In the genomic region with DNA sequence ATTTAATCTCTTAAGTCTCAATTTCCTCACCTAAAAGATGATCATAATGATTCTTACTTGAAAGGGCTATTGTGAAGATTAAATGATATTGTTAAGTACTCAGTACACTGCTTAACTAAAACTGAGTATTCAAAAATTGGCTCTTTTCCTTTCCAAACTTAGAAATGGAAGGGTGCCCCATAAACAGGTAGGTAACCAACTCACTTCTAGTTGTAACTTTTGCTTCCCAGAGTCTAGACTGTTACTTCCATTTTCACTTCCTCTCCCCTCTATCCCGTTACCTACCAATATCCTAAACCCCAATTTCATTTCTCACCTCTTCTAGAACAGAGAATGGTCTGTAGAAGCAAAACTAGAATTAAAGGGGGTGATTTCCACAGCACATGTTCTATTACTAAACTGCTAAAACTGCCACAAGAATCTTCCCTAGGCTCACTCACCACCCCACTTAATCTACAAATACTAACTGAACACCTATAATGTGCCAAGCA, we compare ENCODE assay signal across 10 cellular contexts. TPM values are rescaled to one million over a fixed set of nuclear protein-coding genes. Genes with fewer than 3 reads are reported as not detected.
DNase-seq lines count a peak whose midpoint lies in the region; ATAC-seq and TF ChIP-seq lines count a peak whose summit lies in the region.
"Had no signal": no experiment of that assay in that cellular context is flagged by ENCODE, and none has a peak within 500 bp of the region (broad histone marks: within the 10 kb centered on the region; RNA-seq: fewer than 3 reads in every experiment).

No MANE protein-coding gene starts in this region.

- no peak for TF ChIP-seq POLR2A in sigmoid colon (IDR thresholded peaks at IDR 0.05)
- TF ChIP-seq POLR2A in esophagus muscularis mucosa (IDR thresholded peaks at IDR 0.05; ENCODE audit: low read depth) = no peak
- no peak for TF ChIP-seq POLR2A in breast epithelium (IDR thresholded peaks at IDR 0.05)

- no peak overlapping the region for H3K4me3 ChIP-seq in left lung
- no peak overlapping the region for H3K4me3 ChIP-seq in sigmoid colon
- no peak overlapping the region for H3K4me3 ChIP-seq in esophagus muscularis mucosa
- no peak overlapping the region for H3K4me3 ChIP-seq in breast epithelium

- ATAC-seq in GM18519 (IDR thresholded peaks at IDR 0.05; ENCODE audit: low FRiP score, unreplicated experiment) = peak; percentile 23
- peak; percentile 48 for ATAC-seq in GM21717 (IDR thresholded peaks at IDR 0.05; ENCODE audit: unreplicated experiment)
- peak; percentile 29 for ATAC-seq in HG03442 (IDR thresholded peaks at IDR 0.05; ENCODE audit: unreplicated experiment)
- peak; percentile 4 for ATAC-seq in left lung

- WGBS in sigmoid colon, 2 donors = 51 to 80% methylated on average over 1 of the region's 1 CpG
- 90% methylated on average over 1 of the region's 1 CpG for WGBS in esophagus muscularis mucosa

- H3K27ac ChIP-seq in left lung (no peak overlapping the region), sigmoid colon (peak overlapping the region in 1 of 4 donors; percentile 8), esophagus muscularis mucosa (replicated peaks in 1 of 4) (no peak overlapping the region), breast epithelium (no peak overlapping the region)

- no peak for TF ChIP-seq EP300 in sigmoid colon (IDR thresholded peaks at IDR 0.05)
- TF ChIP-seq EP300 in esophagus muscularis mucosa (IDR thresholded peaks at IDR 0.05) = no peak

- TF ChIP-seq CTCF in left lung (IDR thresholded peaks at IDR 0.05) = no peak
- TF ChIP-seq CTCF in sigmoid colon (IDR thresholded peaks at IDR 0.05) = no peak
- no peak for TF ChIP-seq CTCF in esophagus muscularis mucosa (IDR thresholded peaks at IDR 0.05)
- TF ChIP-seq CTCF in breast epithelium (IDR thresholded peaks at IDR 0.05) = no peak

- DNase-seq in left lung = no peak
- no peak for DNase-seq in sigmoid colon
- DNase-seq in middle frontal gyrus (ENCODE audit: extremely low spot score, low spot score) = no peak
- no peak for DNase-seq in esophagus muscularis mucosa (ENCODE audit: extremely low spot score)
- DNase-seq in breast epithelium (ENCODE audit: low spot score in 2 of 2) = no peak
- DNase-seq: activated B cell treated with CpG ODN at 0.5 μM for 24 hours; stimulated activated CD4-positive, alpha-beta T cell treated with anti-CD3 and anti-CD28 coated beads, Interleukin-12 subunit alpha, Interleukin-12 subunit beta, amount 100 ng/mL, for 4 hours had no signal

- H3K9me3 ChIP-seq in left lung = no peaks in the 10 kb centered on the region
- no peaks in the 10 kb centered on the region for H3K9me3 ChIP-seq in sigmoid colon
- H3K9me3 ChIP-seq in esophagus muscularis mucosa = no peaks in the 10 kb centered on the region
- no peaks in the 10 kb centered on the region for H3K9me3 ChIP-seq in breast epithelium

- no peaks in the 10 kb centered on the region for H3K27me3 ChIP-seq in left lung
- H3K27me3 ChIP-seq in sigmoid colon = no peaks in the 10 kb centered on the region
- no peaks in the 10 kb centered on the region for H3K27me3 ChIP-seq in esophagus muscularis mucosa
- no peaks in the 10 kb centered on the region for H3K27me3 ChIP-seq in breast epithelium

- H3K4me1 ChIP-seq in left lung = peaks cover 6 to 22% of the 10 kb centered on the region in 2 donors
- peaks cover 0 to 59% (median 52%) of the 10 kb centered on the region in 4 donors for H3K4me1 ChIP-seq in sigmoid colon
- peaks cover 35 to 61% (median 51%) of the 10 kb centered on the region in 4 donors for H3K4me1 ChIP-seq in esophagus muscularis mucosa
- H3K4me1 ChIP-seq in breast epithelium = no peaks in the 10 kb centered on the region

- H3K36me3 ChIP-seq in left lung (no peaks in the 10 kb centered on the region), sigmoid colon (no peaks in the 10 kb centered on the region), esophagus muscularis mucosa (no peaks in the 10 kb centered on the region), breast epithelium (no peaks in the 10 kb centered on the region)

- intact Hi-C loops in left lung (cut with DNase I) (no loop called here), sigmoid colon (cut with DNase I) (no loop called here), esophagus muscularis mucosa (cut with DNase I) (loop anchor here (5.0 kb wide), 1 partner anchor 48 kb away; a partner anchor contains a TSS), breast epithelium (cut with DNase I; ENCODE audit: low total_unique reads) (loop anchor here (10.0 kb wide), 1 partner anchor 136 kb away; no protein-coding TSS in a partner anchor)

RNA-seq across cellular contexts. Expression of a gene that starts 50.0 kb away (rescaled TPM):
- 10 to 100 TPM; 44.2 to 51.4 TPM for total RNA-seq in left lung
- 10 to 100 TPM; 31.1 to 48.5 (median 40.4) TPM for total RNA-seq in sigmoid colon
- polyA plus RNA-seq in sigmoid colon = 10 to 100 TPM; 15.5 to 27.3 (median 25.8) TPM
- 10 to 100 TPM; 40.7 to 75.4 (median 58.0) TPM for total RNA-seq in esophagus muscularis mucosa
- 10 to 100 TPM; 37.4 to 58.1 (median 46.4) TPM for total RNA-seq in breast epithelium

Comparison
In these comparisons a context has a peak if more than half of its experiments do, and no peak if none do; other contexts are left out.
1. intact Hi-C loops: an anchor here in esophagus muscularis mucosa (5.0 kb wide) and breast epithelium (10.0 kb wide); none called in left lung and sigmoid colon.